ENCODE assay signal across 28 cellular contexts in genomic region chr9:70983723-70984280, GRCh38.
DNase-seq lines count a peak whose midpoint lies in the region; ATAC-seq, FAIRE-seq and TF ChIP-seq lines count a peak whose summit lies in the region.
"Had no signal": no experiment of that assay in that cellular context is flagged by ENCODE, and none has a peak within 500 bp of the region (broad histone marks: within the 10 kb centered on the region; RNA-seq: fewer than 3 reads in every experiment).

No MANE protein-coding gene starts in this region.

- no peak overlapping the region for H3K4me3 Mint-ChIP-seq in stimulated activated memory B cell treated with anti-CD40 and anti-IgM and Interleukin-4, amounts not matched to agents 10 μg/mL and 1 μg/mL and 100 μg/mL, for 72 hours
- H3K4me3 Mint-ChIP-seq: CD8-positive, alpha-beta T cell; T-cell had no signal

- no peak overlapping the region for H2AK5ac ChIP-seq in IMR-90 (ENCODE audit: low read depth, low read length)

- no peak for TF ChIP-seq CTCF in HepG2 (CRISPR knock-in tag; IDR thresholded peaks at IDR 0.05)
- TF ChIP-seq CTCF in right lobe of liver (IDR thresholded peaks at IDR 0.05) = no peak
- TF ChIP-seq CTCF in IMR-90 (conservative IDR thresholded peaks at IDR 0.05; ENCODE audit: low read depth, low read length) = no peak

- peak overlapping the region; percentile 77; the same call in 1 of the 2 replicates for H3K18ac ChIP-seq in IMR-90 (ENCODE audit: low read depth, low read length)

- CTCF ChIA-PET in HepG2 (lab: Yijun Ruan, JAX; ENCODE audit: low intra/inter-chr PET ratio, low total read pairs) (no interaction called here), IMR-90 (lab: Yijun Ruan, JAX) (no interaction called here)

- H3K27ac ChIP-seq in HepG2 (ENCODE audit: extremely low read length, insufficient read depth, low read length) (no peak overlapping the region), right lobe of liver (no peak overlapping the region), IMR-90 (ENCODE audit: insufficient read depth, low read length) (peak overlapping the region; percentile 43; the same call in 1 of the 2 replicates)
- H3K27ac ChIP-seq: 22Rv1; BLaER1 treated with 17β-estradiol and CSF1 and Interleukin-3, amounts not matched to agents 10 nM and 100 nM; HL-60; KMS-11; Peyer's patch; SJCRH30 had no signal

- no peak overlapping the region for H3K4ac ChIP-seq in IMR-90 (ENCODE audit: low read depth, low read length)

- dilution Hi-C loops in IMR-90 (cut with HindIII; ENCODE audit: low sequenced_read_pairs, unreplicated experiment) = no loop called here

- no peak overlapping the region for H3K4me3 ChIP-seq in HepG2 (replicated peaks in 1 of 3; ENCODE audit: insufficient read depth in 1 of 3, low read depth in 2 of 3, low read length in 3 of 3)
- H3K4me3 ChIP-seq in right lobe of liver = no peak overlapping the region
- H3K4me3 ChIP-seq in IMR-90 (ENCODE audit: insufficient read depth, low read depth, low read length) = no peak overlapping the region
- H3K4me3 ChIP-seq: BLaER1 treated with 17β-estradiol and CSF1 and Interleukin-3, amounts not matched to agents 10 nM and 100 nM; Peyer's patch; SJCRH30 had no signal

- POLR2A ChIA-PET in HepG2 (lab: Yijun Ruan, JAX) = no interaction called here
- POLR2A ChIA-PET in IMR-90 (lab: Charles Lee; ENCODE audit: unreplicated experiment) = no interaction called here

- H3K79me2 ChIP-seq in HepG2 (ENCODE audit: insufficient read depth, low read length) = no peaks in the 10 kb centered on the region

- no TSS peak for BruUV-seq in HepG2 (replicated peaks; lab: Mats Ljungman, UMichigan)
- no TSS peak for BruUV-seq in IMR-90 (replicated peaks; lab: Mats Ljungman, UMichigan)

- TF ChIP-seq RAD21 in HepG2 (CRISPR knock-in tag; IDR thresholded peaks at IDR 0.05) (no peak), IMR-90 (IDR thresholded peaks at IDR 0.05; ENCODE audit: low read length) (no peak)

- TF ChIP-seq EP300 in HepG2 (IDR thresholded peaks at IDR 0.05; ENCODE audit: low read depth in 2 of 2, low read length in 2 of 2) (no peak), HepG2 (CRISPR knock-in tag; IDR thresholded peaks at IDR 0.05; ENCODE audit: borderline replicate concordance) (no peak)

- H3K36me3 Mint-ChIP-seq in stimulated activated memory B cell treated with anti-CD40 and anti-IgM and Interleukin-4, amounts not matched to agents 10 μg/mL and 1 μg/mL and 100 μg/mL, for 72 hours = no peaks in the 10 kb centered on the region
- H3K36me3 Mint-ChIP-seq: CD8-positive, alpha-beta T cell; T-cell had no signal

- H2BK5ac ChIP-seq in IMR-90 (ENCODE audit: low read depth, low read length, poor library complexity, severe bottlenecking) = peak overlapping the region; percentile 7

- DNase-seq in HepG2 (ENCODE audit: low spot score) (no peak), right lobe of liver (no peak), IMR-90 (peak; percentile 62), fibroblast of peridontal ligament (ENCODE audit: extremely low read depth) (peak; percentile 72)
- DNase-seq: ACHN; Calu3; CD8-positive, alpha-beta T cell; DMS153; NCI-H1105 treated with DMSO at 0.1 percent for 48 hours; NCI-H2029 treated with DMSO at 0.1 percent for 48 hours; NCI-H2171; NCI-H524 treated with DMSO at 0.1 percent for 48 hours; NCI-H82; Peyer's patch; SJCRH30; T-cell had no signal

- in situ Hi-C loops in HepG2 (cut with HindIII; ENCODE audit: extremely low pct_ligation_motif_present, low pct_unique_long_range_greater_than_20kb) = no loop called here
- in situ Hi-C loops in IMR-90 (cut with MboI; ENCODE audit: low sequenced_read_pairs) = no loop called here

- no peak overlapping the region for H4K5ac ChIP-seq in IMR-90 (ENCODE audit: low read depth, low read length)

- H3K9me3 ChIP-seq in HepG2 (ENCODE audit: low read length) (peaks cover 9% of the 10 kb centered on the region; the same call in 1 of the 2 replicates), right lobe of liver (no peaks in the 10 kb centered on the region), IMR-90 (ENCODE audit: control insufficient read depth, insufficient read depth, low read length) (peaks cover 9% of the 10 kb centered on the region; the same call in 1 of the 2 replicates)
- H3K9me3 ChIP-seq: Peyer's patch, SJCRH30 had no signal

- H4K8ac ChIP-seq in IMR-90 (ENCODE audit: low read depth in 2 of 2, low read length in 2 of 2) = no peak overlapping the region

- H3K4me1 ChIP-seq in HepG2 (ENCODE audit: insufficient read depth, low read length) = no peaks in the 10 kb centered on the region
- H3K4me1 ChIP-seq in right lobe of liver = no peaks in the 10 kb centered on the region
- H3K4me1 ChIP-seq in IMR-90 (ENCODE audit: control insufficient read depth, insufficient read depth, low read length) = peaks cover 3% of the 10 kb centered on the region
- H3K4me1 ChIP-seq: BLaER1 treated with 17β-estradiol and CSF1 and Interleukin-3, amounts not matched to agents 10 nM and 100 nM; Peyer's patch; SJCRH30 had no signal

- ATAC-seq in HepG2 (no peak), right lobe of liver (no peak), IMR-90 (ENCODE audit: low read depth) (peak; percentile 86), GM18498 (IDR thresholded peaks at IDR 0.05; ENCODE audit: unreplicated experiment) (no peak), HG03342 (IDR thresholded peaks at IDR 0.05; ENCODE audit: unreplicated experiment) (no peak), HG02870 (IDR thresholded peaks at IDR 0.05; ENCODE audit: unreplicated experiment) (no peak)
- ATAC-seq in stimulated activated memory B cell treated with anti-CD40 and anti-IgM and Interleukin-4, amounts not matched to agents 10 μg/mL and 1 μg/mL and 100 μg/mL, for 72 hours = no peak
- ATAC-seq: CD8-positive, alpha-beta T cell; HCT116; T-cell had no signal

- H2BK20ac ChIP-seq in IMR-90 (ENCODE audit: low read depth, low read length) = no peak overlapping the region

- H4K20me1 ChIP-seq in HepG2 (ENCODE audit: insufficient read depth, low read length) = no peaks in the 10 kb centered on the region
- H4K20me1 ChIP-seq in IMR-90 (ENCODE audit: insufficient read depth, low read length) = no peaks in the 10 kb centered on the region
- H4K20me1 ChIP-seq: BLaER1 treated with 17β-estradiol and CSF1 and Interleukin-3, amounts not matched to agents 10 nM and 100 nM had no signal

- no peak for TF ChIP-seq POLR2A in HepG2 (IDR thresholded peaks at IDR 0.05; ENCODE audit: insufficient read depth in 1 of 2, low read depth in 2 of 2, low read length in 2 of 2)
- no peak for TF ChIP-seq POLR2A in right lobe of liver (IDR thresholded peaks at IDR 0.05)
- no peak for TF ChIP-seq POLR2A in IMR-90 (IDR thresholded peaks at IDR 0.05; ENCODE audit: low read depth, low read length)

- H2BK120ac ChIP-seq in IMR-90 (ENCODE audit: low read depth, low read length) = no peak overlapping the region; the same call in 1 of the 2 replicates

- no peak overlapping the region for H2BK15ac ChIP-seq in IMR-90 (ENCODE audit: low read depth, low read length)

- H3K14ac ChIP-seq in IMR-90 (replicated peaks; ENCODE audit: low read depth, low read length) = no peak overlapping the region

- H3K79me1 ChIP-seq in IMR-90 (ENCODE audit: low read depth in 1 of 2, low read length in 2 of 2) = no peaks in the 10 kb centered on the region

- H3K36me3 ChIP-seq in HepG2 (replicated peaks in 1 of 2; ENCODE audit: control insufficient read depth in 1 of 2, insufficient read depth in 2 of 2, low read length in 2 of 2) = no peaks in the 10 kb centered on the region
- no peaks in the 10 kb centered on the region for H3K36me3 ChIP-seq in right lobe of liver
- H3K36me3 ChIP-seq in IMR-90 (ENCODE audit: control insufficient read depth, insufficient read depth, low read length) = no peaks in the 10 kb centered on the region
- H3K36me3 ChIP-seq: BLaER1 treated with 17β-estradiol and CSF1 and Interleukin-3, amounts not matched to agents 10 nM and 100 nM; Peyer's patch; SJCRH30 had no signal

- no peak overlapping the region for H2AK9ac ChIP-seq in IMR-90 (replicated peaks; ENCODE audit: low read depth, low read length, poor library complexity)

- no peak overlapping the region for H4K91ac ChIP-seq in IMR-90 (ENCODE audit: insufficient read depth, low read depth, low read length)

- H3K9me1 ChIP-seq in IMR-90 (ENCODE audit: insufficient read depth, low read length) = no peaks in the 10 kb centered on the region

- H3K4me2 ChIP-seq in HepG2 (ENCODE audit: low read depth, low read length) (no peak overlapping the region), IMR-90 (ENCODE audit: low read depth, low read length) (no peak overlapping the region)
- H3K4me2 ChIP-seq: BLaER1 treated with 17β-estradiol and CSF1 and Interleukin-3, amounts not matched to agents 10 nM and 100 nM; KMS-11 had no signal

- H3K56ac ChIP-seq in IMR-90 (ENCODE audit: extremely low read depth, insufficient read depth, low read length) = no peak overlapping the region

- no peak overlapping the region for H3K23ac ChIP-seq in IMR-90 (ENCODE audit: low read depth, low read length)

- H3K27me3 ChIP-seq in HepG2 (ENCODE audit: control insufficient read depth in 1 of 2, insufficient read depth in 2 of 2, low read length in 2 of 2) (no peaks in the 10 kb centered on the region), right lobe of liver (no peaks in the 10 kb centered on the region), IMR-90 (ENCODE audit: control insufficient read depth, insufficient read depth, low read length) (no peaks in the 10 kb centered on the region)
- H3K27me3 ChIP-seq: BLaER1 treated with 17β-estradiol and CSF1 and Interleukin-3, amounts not matched to agents 10 nM and 100 nM; Peyer's patch had no signal

- FAIRE-seq in HepG2 (lab: Jason Lieb, UNC) = no peak
- FAIRE-seq: G401.6, GM19239, H1 had no signal

- WGBS in HepG2 (ENCODE audit: low lambda C conversion rate) = 0% methylated on average over 1 of the region's 1 CpG
- WGBS in right lobe of liver (ENCODE audit: insufficient coverage, low coverage, low lambda C conversion rate, missing lambda C conversion rate) = 29% methylated on average over 1 of the region's 1 CpG
- no CpG with 5 or more reads among the region's 1 CpG for WGBS in IMR-90 (ENCODE audit: extremely low coverage in 2 of 2, insufficient read length in 1 of 2), 2 experiments

- no peak overlapping the region for H2AFZ ChIP-seq in HepG2 (ENCODE audit: low read length)
- no peak overlapping the region for H2AFZ ChIP-seq in IMR-90 (replicated peaks; ENCODE audit: low read length, poor library complexity)

- peaks cover 5% of the 10 kb centered on the region for H3K9me3 Mint-ChIP-seq in stimulated activated memory B cell treated with anti-CD40 and anti-IgM and Interleukin-4, amounts not matched to agents 10 μg/mL and 1 μg/mL and 100 μg/mL, for 72 hours

- intact Hi-C loops in HepG2 (cut with micrococcal nuclease; ENCODE audit: unreplicated experiment) = no loop called here
- intact Hi-C loops in right lobe of liver (cut with DNase I) = no loop called here
- intact Hi-C loops in IMR-90 (cut with micrococcal nuclease) = loop anchor here (1.0 kb wide), 1 partner anchor 30 kb away; no protein-coding TSS in a partner anchor

- H3K9ac ChIP-seq in HepG2 (ENCODE audit: insufficient read depth, low read depth, low read length) (no peak overlapping the region), IMR-90 (ENCODE audit: low read depth, low read length) (no peak overlapping the region)
- H3K9ac ChIP-seq: BLaER1 treated with 17β-estradiol and CSF1 and Interleukin-3, amounts not matched to agents 10 nM and 100 nM; KMS-11 had no signal

- H3K27me3 Mint-ChIP-seq in stimulated activated memory B cell treated with anti-CD40 and anti-IgM and Interleukin-4, amounts not matched to agents 10 μg/mL and 1 μg/mL and 100 μg/mL, for 72 hours = no peaks in the 10 kb centered on the region

- no peaks in the 10 kb centered on the region for H3K4me1 Mint-ChIP-seq in stimulated activated memory B cell treated with anti-CD40 and anti-IgM and Interleukin-4, amounts not matched to agents 10 μg/mL and 1 μg/mL and 100 μg/mL, for 72 hours
- H3K4me1 Mint-ChIP-seq: T-cell had no signal

- no peak overlapping the region for H3K27ac Mint-ChIP-seq in stimulated activated memory B cell treated with anti-CD40 and anti-IgM and Interleukin-4, amounts not matched to agents 10 μg/mL and 1 μg/mL and 100 μg/mL, for 72 hours
- H3K27ac Mint-ChIP-seq: CD8-positive, alpha-beta T cell; T-cell had no signal

Comparison
In these comparisons a context has a peak if more than half of its experiments do, and no peak if none do; other contexts are left out.
1. DNase-seq: peak in IMR-90 (single experiment) and fibroblast of peridontal ligament (single experiment); none in HepG2 (single experiment) and right lobe of liver (0 of 3).